Comparison of ENCODE assay signal across 11 cellular contexts in genomic region chr6:3363296-3364025, GRCh38.
DNase-seq lines count a peak whose midpoint lies in the region; ATAC-seq and TF ChIP-seq lines count a peak whose summit lies in the region.
"Had no signal": no experiment of that assay in that cellular context is flagged by ENCODE, and none has a peak within 500 bp of the region (broad histone marks: within the 10 kb centered on the region; RNA-seq: fewer than 3 reads in every experiment).

No MANE protein-coding gene starts in this region.

- no peak for TF ChIP-seq RAD21 in IMR-90 (IDR thresholded peaks at IDR 0.05; ENCODE audit: low read length)

- H3K23ac ChIP-seq in IMR-90 (ENCODE audit: low read depth, low read length): no peak overlapping the region

- H3K4me3 ChIP-seq in IMR-90 (ENCODE audit: insufficient read depth, low read depth, low read length) (no peak overlapping the region), breast epithelium (no peak overlapping the region), vagina (no peak overlapping the region)
- H3K4me3 ChIP-seq: skin epidermis had no signal

- no peak overlapping the region for H3K9ac ChIP-seq in IMR-90 (ENCODE audit: low read depth, low read length)

- H2BK5ac ChIP-seq in IMR-90 (ENCODE audit: low read depth, low read length, poor library complexity, severe bottlenecking): no peak overlapping the region

- H3K27ac Mint-ChIP-seq in Calu3 (ENCODE audit: unreplicated experiment): no peak overlapping the region

- intact Hi-C loops in Calu3 (cut with micrococcal nuclease; ENCODE audit: unreplicated experiment): no loop called here
- intact Hi-C loops in IMR-90 (cut with micrococcal nuclease): no loop called here
- intact Hi-C loops in breast epithelium (cut with DNase I; ENCODE audit: low total_unique reads): no loop called here
- intact Hi-C loops in vagina (cut with DNase I): no loop called here

- no peak overlapping the region for H2AK5ac ChIP-seq in IMR-90 (ENCODE audit: low read depth, low read length)

- H3K79me1 ChIP-seq in IMR-90 (ENCODE audit: low read depth in 1 of 2, low read length in 2 of 2): no peaks in the 10 kb centered on the region

- peaks cover 3% of the 10 kb centered on the region for H3K36me3 Mint-ChIP-seq in Calu3 (ENCODE audit: insufficient read depth, unreplicated experiment)

- no peak overlapping the region for H4K8ac ChIP-seq in IMR-90 (ENCODE audit: low read depth in 2 of 2, low read length in 2 of 2)

- H3K27ac ChIP-seq in IMR-90 (ENCODE audit: insufficient read depth, low read length) (no peak overlapping the region), breast epithelium (peak overlapping the region; percentile 84 to 91), vagina (no peak overlapping the region)

- dilution Hi-C loops in IMR-90 (cut with HindIII; ENCODE audit: low sequenced_read_pairs, unreplicated experiment): no loop called here

- no peak overlapping the region for H2BK20ac ChIP-seq in IMR-90 (ENCODE audit: low read depth, low read length)

- no peak overlapping the region for H2BK15ac ChIP-seq in IMR-90 (ENCODE audit: low read depth, low read length)

- no peak overlapping the region for H3K4me2 ChIP-seq in IMR-90 (ENCODE audit: low read depth, low read length)

- H3K27me3 Mint-ChIP-seq in Calu3 (ENCODE audit: unreplicated experiment): no peaks in the 10 kb centered on the region

- no peak overlapping the region for H3K4me3 Mint-ChIP-seq in Calu3 (ENCODE audit: low read depth, unreplicated experiment)
- H3K4me3 Mint-ChIP-seq: activated T-cell treated with anti-CD3 and anti-CD28 coated beads, Interleukin-2, amount 50 U/mL, for 4 hours had no signal

- no peaks in the 10 kb centered on the region for H3K9me3 Mint-ChIP-seq in Calu3 (ENCODE audit: low read depth, unreplicated experiment)
- H3K9me3 Mint-ChIP-seq: activated T-cell treated with anti-CD3 and anti-CD28 coated beads, Interleukin-2, amount 50 U/mL, for 4 hours had no signal

- H3K9me1 ChIP-seq in IMR-90 (ENCODE audit: insufficient read depth, low read length): peaks cover 2% of the 10 kb centered on the region; the same call in 1 of the 2 replicates

- TF ChIP-seq POLR2A in IMR-90 (IDR thresholded peaks at IDR 0.05; ENCODE audit: low read depth, low read length): no peak
- TF ChIP-seq POLR2A in breast epithelium (IDR thresholded peaks at IDR 0.05): no peak
- TF ChIP-seq POLR2A in vagina (IDR thresholded peaks at IDR 0.05): no peak

- H3K4ac ChIP-seq in IMR-90 (ENCODE audit: low read depth, low read length): no peak overlapping the region

- BruUV-seq in Calu3 (replicated peaks; lab: Mats Ljungman, UMichigan) (no TSS peak), IMR-90 (replicated peaks; lab: Mats Ljungman, UMichigan) (no TSS peak)

- H2BK120ac ChIP-seq in IMR-90 (ENCODE audit: low read depth, low read length): no peak overlapping the region

- H3K14ac ChIP-seq in IMR-90 (replicated peaks; ENCODE audit: low read depth, low read length): no peak overlapping the region

- ATAC-seq in IMR-90 (ENCODE audit: low read depth) (no peak), HG02870 (IDR thresholded peaks at IDR 0.05; ENCODE audit: unreplicated experiment) (no peak)
- ATAC-seq: activated T-cell treated with anti-CD3 and anti-CD28 coated beads, Interleukin-2, amount 50 U/mL, for 4 hours had no signal

- H3K4me1 ChIP-seq in IMR-90 (ENCODE audit: control insufficient read depth, insufficient read depth, low read length) (no peaks in the 10 kb centered on the region), breast epithelium (peaks cover 0 to 2% of the 10 kb centered on the region in 2 donors), vagina (peaks cover 12% of the 10 kb centered on the region)

- peaks cover 18% of the 10 kb centered on the region for H3K4me1 Mint-ChIP-seq in Calu3 (ENCODE audit: low read depth, unreplicated experiment)

- H3K36me3 ChIP-seq in IMR-90 (ENCODE audit: control insufficient read depth, insufficient read depth, low read length) (no peaks in the 10 kb centered on the region), breast epithelium (no peaks in the 10 kb centered on the region), vagina (no peaks in the 10 kb centered on the region)

- H4K91ac ChIP-seq in IMR-90 (ENCODE audit: insufficient read depth, low read depth, low read length): no peak overlapping the region

- in situ Hi-C loops in IMR-90 (cut with MboI; ENCODE audit: low sequenced_read_pairs): no loop called here

- peaks cover 34% of the 10 kb centered on the region for H3K27me3 ChIP-seq in IMR-90 (ENCODE audit: control insufficient read depth, insufficient read depth, low read length)
- H3K27me3 ChIP-seq in breast epithelium: no peaks in the 10 kb centered on the region
- no peaks in the 10 kb centered on the region for H3K27me3 ChIP-seq in vagina

- no peaks in the 10 kb centered on the region for H4K20me1 ChIP-seq in IMR-90 (ENCODE audit: insufficient read depth, low read length)

- H3K18ac ChIP-seq in IMR-90 (ENCODE audit: low read depth, low read length): no peak overlapping the region

- WGBS in IMR-90 (ENCODE audit: extremely low coverage in 2 of 2, insufficient read length in 1 of 2), 2 experiments: 83% methylated on average over 1 of the region's 10 CpGs; no CpG with 5 or more reads in 1 of the 2 experiments

- no peak overlapping the region for H3K56ac ChIP-seq in IMR-90 (ENCODE audit: extremely low read depth, insufficient read depth, low read length)

- CTCF ChIA-PET in Calu3 (lab: Charles Lee) (no interaction called here), IMR-90 (lab: Yijun Ruan, JAX) (no interaction called here)

- H2AK9ac ChIP-seq in IMR-90 (replicated peaks; ENCODE audit: low read depth, low read length, poor library complexity): peak overlapping the region; percentile 30

- TF ChIP-seq CTCF in Calu3 (IDR thresholded peaks at IDR 0.05; ENCODE audit: unreplicated experiment) (no peak), IMR-90 (conservative IDR thresholded peaks at IDR 0.05; ENCODE audit: low read depth, low read length) (no peak), breast epithelium (IDR thresholded peaks at IDR 0.05) (no peak), vagina (IDR thresholded peaks at IDR 0.05) (no peak)

- no peak overlapping the region for H2AFZ ChIP-seq in IMR-90 (replicated peaks; ENCODE audit: low read length, poor library complexity)

- H4K5ac ChIP-seq in IMR-90 (ENCODE audit: low read depth, low read length): no peak overlapping the region

- DNase-seq in Calu3 (peak; percentile 86), IMR-90 (no peak), breast epithelium (ENCODE audit: low spot score in 2 of 2) (peak; percentile 90 to 96), mucosa of gallbladder (ENCODE audit: low spot score) (peak; percentile 89), vagina (ENCODE audit: extremely low spot score in 2 of 2) (no peak), AG08395 (ENCODE audit: low spot score) (no peak)
- DNase-seq in stimulated activated CD4-positive, alpha-beta T cell treated with anti-CD3 and anti-CD28 coated beads, Interleukin-1b, Interleukin-23, amount 100 ng/mL, for 48 hours: no peak
- DNase-seq: activated T-cell treated with anti-CD3 and anti-CD28 coated beads, Interleukin-2, amount 50 U/mL, for 4 hours; DND-41 had no signal

- no peaks in the 10 kb centered on the region for H3K9me3 ChIP-seq in IMR-90 (ENCODE audit: control insufficient read depth, insufficient read depth, low read length)
- no peaks in the 10 kb centered on the region for H3K9me3 ChIP-seq in breast epithelium
- H3K9me3 ChIP-seq in vagina: no peaks in the 10 kb centered on the region

- POLR2A ChIA-PET in IMR-90 (lab: Charles Lee; ENCODE audit: unreplicated experiment): no interaction called here

TF ChIP-seq in IMR-90, 13 proteins besides CTCF, POLR2A, EP300 and RAD21:
- TF ChIP-seq CEBPB (IDR thresholded peaks at IDR 0.05; ENCODE audit: low read depth, low read length): no peak
- TF ChIP-seq MAZ (IDR thresholded peaks at IDR 0.05; ENCODE audit: borderline replicate concordance, low read depth, low read length): no peak
- TF ChIP-seq ELK1 (IDR thresholded peaks at IDR 0.05; ENCODE audit: borderline replicate concordance, low read depth, low read length): no peak
- TF ChIP-seq RCOR1 (IDR thresholded peaks at IDR 0.05; ENCODE audit: insufficient replicate concordance, low read length): no peak
- no peak for TF ChIP-seq SMC3 (IDR thresholded peaks at IDR 0.05; ENCODE audit: low read depth, low read length)
- TF ChIP-seq CHD1 (IDR thresholded peaks at IDR 0.05; ENCODE audit: low read depth, low read length): no peak
- TF ChIP-seq NFE2L2 (IDR thresholded peaks at IDR 0.05; ENCODE audit: low read depth, low read length): no peak
- TF ChIP-seq MAFK (IDR thresholded peaks at IDR 0.05; ENCODE audit: low read depth, low read length): no peak
- no peak for TF ChIP-seq RFX5 (IDR thresholded peaks at IDR 0.05; ENCODE audit: low read depth, low read length)
- TF ChIP-seq BHLHE40 (IDR thresholded peaks at IDR 0.05; ENCODE audit: low read depth, low read length): no peak
- no peak for TF ChIP-seq USF2 (IDR thresholded peaks at IDR 0.05; ENCODE audit: low read depth, low read length)
- no peak for TF ChIP-seq FOS (IDR thresholded peaks at IDR 0.05; ENCODE audit: low read depth, low read length)

Comparison
In these comparisons a context has a peak if more than half of its experiments do, and no peak if none do; other contexts are left out.
1. DNase-seq: peak in Calu3 (single experiment), breast epithelium (2 of 2) and mucosa of gallbladder (single experiment); none in IMR-90 (single experiment), vagina (0 of 2), AG08395 (single experiment) and stimulated activated CD4-positive, alpha-beta T cell treated with anti-CD3 and anti-CD28 coated beads, Interleukin-1b, Interleukin-23, amount 100 ng/mL, for 48 hours (single experiment).
2. H3K27ac ChIP-seq: peak in breast epithelium (2 of 2); none in IMR-90 (single experiment) and vagina (single experiment).